Comparison of ENCODE assay signal across 1 cellular context in the genomic region with DNA sequence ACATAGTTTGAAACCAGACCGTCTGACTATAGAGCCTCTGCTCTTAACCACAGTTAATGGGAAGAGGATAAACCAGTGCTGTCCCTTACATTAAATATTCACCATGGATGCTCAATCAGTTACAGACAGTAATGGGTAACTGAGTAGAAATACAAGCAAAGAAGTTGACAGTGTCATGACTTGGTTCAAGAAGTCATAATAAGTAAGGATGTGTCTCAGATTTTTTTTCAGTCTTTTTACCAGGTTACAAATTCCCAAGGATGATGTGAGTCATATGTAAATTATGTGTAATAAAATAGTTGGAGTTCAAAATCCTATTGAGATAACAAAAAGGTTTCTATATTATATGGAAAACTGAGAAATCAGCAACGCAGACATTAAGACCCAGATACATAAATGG.
TF ChIP-seq lines count a peak whose summit lies in the region.

No MANE protein-coding gene starts in this region.

TF ChIP-seq in IMR-90, 13 proteins besides CTCF, POLR2A, EP300 and RAD21 (continued from another document):
- TF ChIP-seq, protein P1, sequence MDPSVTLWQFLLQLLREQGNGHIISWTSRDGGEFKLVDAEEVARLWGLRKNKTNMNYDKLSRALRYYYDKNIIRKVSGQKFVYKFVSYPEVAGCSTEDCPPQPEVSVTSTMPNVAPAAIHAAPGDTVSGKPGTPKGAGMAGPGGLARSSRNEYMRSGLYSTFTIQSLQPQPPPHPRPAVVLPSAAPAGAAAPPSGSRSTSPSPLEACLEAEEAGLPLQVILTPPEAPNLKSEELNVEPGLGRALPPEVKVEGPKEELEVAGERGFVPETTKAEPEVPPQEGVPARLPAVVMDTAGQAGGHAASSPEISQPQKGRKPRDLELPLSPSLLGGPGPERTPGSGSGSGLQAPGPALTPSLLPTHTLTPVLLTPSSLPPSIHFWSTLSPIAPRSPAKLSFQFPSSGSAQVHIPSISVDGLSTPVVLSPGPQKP (IDR thresholded peaks at IDR 0.05; ENCODE audit: borderline replicate concordance, low read depth, low read length), result no peak
- TF ChIP-seq CHD1 (IDR thresholded peaks at IDR 0.05; ENCODE audit: low read depth, low read length), result no peak
TF ChIP-seq in IMR-90: peak in this region for 0.
